In genomic region chr22:30634477-30635233, GRCh38 we compare ENCODE assay signal across 8 cellular contexts. TPM values are rescaled to one million over a fixed set of nuclear protein-coding genes. Genes with fewer than 3 reads are reported as not detected.
DNase-seq lines count a peak whose midpoint lies in the region; ATAC-seq, FAIRE-seq and TF ChIP-seq lines count a peak whose summit lies in the region.

No MANE protein-coding gene starts in this region.

- no peaks in the 10 kb centered on the region for H3K9me1 ChIP-seq in endothelial cell of umbilical vein (replicated peaks; ENCODE audit: control insufficient read depth, extremely low read depth, insufficient read depth, low read length)

- FAIRE-seq in endothelial cell of umbilical vein (lab: Jason Lieb, UNC) = peak; percentile 99

- H3K4me3 ChIP-seq in NT2/D1 (ENCODE audit: insufficient read length, low read depth) (peak overlapping the region; percentile 32), endothelial cell of umbilical vein (replicated peaks in 1 of 3; ENCODE audit: insufficient read depth in 1 of 3, low read depth in 1 of 3, low read length in 3 of 3) (peak overlapping the region; percentile 20 to 52 (median 51))

- H3K9me3 ChIP-seq in NT2/D1 (ENCODE audit: insufficient read depth, low read length) (no peaks in the 10 kb centered on the region), endothelial cell of umbilical vein (replicated peaks; ENCODE audit: control insufficient read depth, insufficient read depth, low read length) (no peaks in the 10 kb centered on the region)

- H3K27me3 ChIP-seq in NT2/D1 (ENCODE audit: insufficient read depth, insufficient read length) = no peaks in the 10 kb centered on the region
- no peaks in the 10 kb centered on the region for H3K27me3 ChIP-seq in endothelial cell of umbilical vein (ENCODE audit: control insufficient read depth in 2 of 2, insufficient read depth in 2 of 2, low read length in 2 of 2)

- TSS peak; percentile 90 for BruUV-seq in endothelial cell of umbilical vein (replicated peaks; lab: Mats Ljungman, UMichigan)

- H3K36me3 ChIP-seq in NT2/D1 (ENCODE audit: insufficient read depth, insufficient read length, low read length) (no peaks in the 10 kb centered on the region), endothelial cell of umbilical vein (ENCODE audit: control insufficient read depth in 2 of 2, extremely low read depth in 1 of 2, insufficient read depth in 2 of 2, low read length in 2 of 2) (no peaks in the 10 kb centered on the region)

- ATAC-seq in GM19468 (IDR thresholded peaks at IDR 0.05; ENCODE audit: extremely low read depth, unreplicated experiment) = peak; percentile 15

- H4K20me1 ChIP-seq in endothelial cell of umbilical vein (replicated peaks; ENCODE audit: control insufficient read depth, extremely low read depth, insufficient read depth, low read length) = no peaks in the 10 kb centered on the region

- peak overlapping the region; percentile 73 for H2AFZ ChIP-seq in endothelial cell of umbilical vein (ENCODE audit: low read depth, low read length)

- no peak for TF ChIP-seq POLR2A in endothelial cell of umbilical vein (IDR thresholded peaks at IDR 0.05; ENCODE audit: low read depth, low read length)

- dilution Hi-C loops in endothelial cell of umbilical vein (cut with MboI; ENCODE audit: extremely low pct_ligation_motif_present, low sequenced_read_pairs) = no loop called here

- H3K4me1 ChIP-seq in NT2/D1 (ENCODE audit: insufficient read depth, insufficient read length) (peaks cover 8% of the 10 kb centered on the region), endothelial cell of umbilical vein (ENCODE audit: control insufficient read depth, extremely low read depth, insufficient read depth, low read length) (peaks cover 31% of the 10 kb centered on the region)

- intact Hi-C loops in endothelial cell of umbilical vein (cut with micrococcal nuclease) = loop anchor here (1.0 to 2.0 kb wide), 9 partner anchors 15 to 448 kb away; partner anchors contain the start of genes DUSP18, OSBP2 and TCN2

- POLR2A ChIA-PET in endothelial cell of umbilical vein (lab: Charles Lee) = interaction anchor here (0.7 to 1.5 kb wide), 4 partner anchors 15 to 340 kb away, joined by 3 to 6 read pairs (median 6); partner anchors contain the start of gene TCN2

- peak overlapping the region; percentile 56 for H3K9ac ChIP-seq in NT2/D1 (ENCODE audit: insufficient read length, low read depth)
- H3K9ac ChIP-seq in endothelial cell of umbilical vein (replicated peaks; ENCODE audit: extremely low read depth, insufficient read depth, low read length) = peak overlapping the region; percentile 43

- DNase-seq in COR-L47 (lab: John Stamatoyannopoulos, UW) (peak; percentile 70), HT1080 (ENCODE audit: low read depth) (peak; percentile 88), NT2/D1 (ENCODE audit: low read depth, low spot score) (peak; percentile 61), endothelial cell of umbilical vein (ENCODE audit: low read depth, low spot score) (peak; percentile 91), midbrain (lab: John Stamatoyannopoulos, UW) (peak; percentile 93)
- peak; percentile 75 for DNase-seq in activated CD8-positive, alpha-beta memory T cell treated with anti-CD3 and anti-CD28 coated beads, Interleukin-2, amount 50 U/mL, for 24 hours (ENCODE audit: extremely low read depth)
- DNase-seq in stimulated activated CD8-positive, alpha-beta memory T cell treated with anti-CD3 and anti-CD28 coated beads, Interleukin-15, amount 100 ng/mL, for 4 hours (ENCODE audit: low read depth in 2 of 2) = peak; percentile 74 to 79

- H3K79me2 ChIP-seq in endothelial cell of umbilical vein (ENCODE audit: control insufficient read depth, insufficient read depth, low read length) = peaks cover 29% of the 10 kb centered on the region

- peak overlapping the region; percentile 85 for H3K4me2 ChIP-seq in endothelial cell of umbilical vein (ENCODE audit: insufficient read depth, low read length)

- H3K27ac ChIP-seq in endothelial cell of umbilical vein (ENCODE audit: insufficient read depth, low read depth, low read length) = peak overlapping the region; percentile 93

- CTCF ChIA-PET in endothelial cell of umbilical vein (lab: Charles Lee) = interaction anchor here (0.6 to 4.4 kb wide), 49 partner anchors 9 to 514 kb away, joined by 3 to 486 read pairs (median 5); partner anchors contain the start of genes DUSP18, OSBP2, PES1 and TCN2

- TF ChIP-seq CTCF in endothelial cell of umbilical vein (IDR thresholded peaks at IDR 0.05; ENCODE audit: extremely low read depth in 1 of 2, insufficient read depth in 1 of 2, low read depth in 1 of 2, low read length in 2 of 2) = peak; percentile 95 to 98

TF ChIP-seq in endothelial cell of umbilical vein, 7 proteins besides CTCF, POLR2A, EP300 and RAD21:
- TF ChIP-seq JUN (IDR thresholded peaks at IDR 0.05; ENCODE audit: borderline replicate concordance, insufficient read depth, insufficient read length, low read depth) (no peak), POLR2AphosphoS5 (IDR thresholded peaks at IDR 0.05; ENCODE audit: insufficient read depth, low read depth, low read length) (peak; percentile 75), MYC (IDR thresholded peaks at IDR 0.05; ENCODE audit: low read depth, low read length) (no peak), GATA2 (IDR thresholded peaks at IDR 0.05; ENCODE audit: insufficient read depth, insufficient read length, low read depth, low read length) (no peak), FOS (IDR thresholded peaks at IDR 0.05; ENCODE audit: borderline replicate concordance, insufficient read depth, low read length) (peak; percentile 98), EZH2 (IDR thresholded peaks at IDR 0.05; ENCODE audit: borderline replicate concordance, low read depth, low read length, severe bottlenecking) (no peak), MAX (IDR thresholded peaks at IDR 0.05; ENCODE audit: insufficient read depth, insufficient read length) (no peak)

RNA-seq across cellular contexts. Expression of gene SLC35E4, which starts 0.9 kb away (rescaled TPM):
- 34.7 and 40.0 TPM in 2 replicates for total RNA-seq in HT1080 (2014; rRNA removed; shearing (Covaris generic))
- polyA plus RNA-seq in HT1080 (2015; cell fraction: cytosol; rRNA removed) = 12.8 and 13.7 TPM in 2 replicates
- polyA plus RNA-seq in HT1080 (2015; cell fraction: nucleus; rRNA removed) = 14.1 and 17.2 TPM in 2 replicates
- 15.3 TPM in 2 replicates for total RNA-seq in endothelial cell of umbilical vein
- polyA plus RNA-seq in endothelial cell of umbilical vein = 10.7 and 14.8 TPM in 2 replicates
- 6.9 and 9.2 TPM in 2 replicates for polyA plus RNA-seq in endothelial cell of umbilical vein (2011; cell fraction: cytosol; rRNA removed)
- 4.6 and 5.5 TPM in 2 replicates for polyA plus RNA-seq in endothelial cell of umbilical vein (2011; cell fraction: nucleus; rRNA removed)
- 9.7 and 10.3 TPM in 2 replicates for polyA plus RNA-seq in endothelial cell of umbilical vein (2012)
- 8.3 and 9.2 TPM in 2 replicates for polyA minus RNA-seq in endothelial cell of umbilical vein
- 2.9 TPM for polyA minus RNA-seq in endothelial cell of umbilical vein (2011; cell fraction: cytosol; rRNA and poly(A)+ RNA removed)
- 3.8 and 6.2 TPM in 2 replicates for polyA minus RNA-seq in endothelial cell of umbilical vein (2011; cell fraction: nucleus; rRNA and poly(A)+ RNA removed)

RNA-seq across cellular contexts. Expression of gene TCN2, which starts 27.7 kb away (rescaled TPM):
- total RNA-seq in HT1080 (2014; rRNA removed; shearing (Covaris generic)) = 5.3 and 7.4 TPM in 2 replicates
- 3.8 and 4.5 TPM in 2 replicates for polyA plus RNA-seq in HT1080 (2015; cell fraction: cytosol; rRNA removed)
- polyA plus RNA-seq in HT1080 (2015; cell fraction: nucleus; rRNA removed) = 5.4 and 6.1 TPM in 2 replicates
- total RNA-seq in endothelial cell of umbilical vein = 62.3 and 80.6 TPM in 2 replicates
- 188 and 199 TPM in 2 replicates for polyA plus RNA-seq in endothelial cell of umbilical vein
- polyA plus RNA-seq in endothelial cell of umbilical vein (2011; cell fraction: cytosol; rRNA removed) = 129 and 141 TPM in 2 replicates
- polyA plus RNA-seq in endothelial cell of umbilical vein (2011; cell fraction: nucleus; rRNA removed) = 57.5 and 65.2 TPM in 2 replicates
- 46.9 and 47.3 TPM in 2 replicates for polyA plus RNA-seq in endothelial cell of umbilical vein (2012)
- polyA minus RNA-seq in endothelial cell of umbilical vein = 105 and 138 TPM in 2 replicates
- not detected for polyA minus RNA-seq in endothelial cell of umbilical vein (2011; cell fraction: cytosol; rRNA and poly(A)+ RNA removed)
- 24.6 and 27.6 TPM in 2 replicates for polyA minus RNA-seq in endothelial cell of umbilical vein (2011; cell fraction: nucleus; rRNA and poly(A)+ RNA removed)

RNA-seq across cellular contexts. Expression of gene DUSP18, which starts 33.0 kb away (rescaled TPM):
- 6.9 and 7.9 TPM in 2 replicates for total RNA-seq in HT1080 (2014; rRNA removed; shearing (Covaris generic))
- polyA plus RNA-seq in HT1080 (2015; cell fraction: cytosol; rRNA removed) = 6.8 and 7.8 TPM in 2 replicates
- polyA plus RNA-seq in HT1080 (2015; cell fraction: nucleus; rRNA removed) = 8.4 and 8.8 TPM in 2 replicates
- total RNA-seq in endothelial cell of umbilical vein = 17.5 and 18.3 TPM in 2 replicates
- polyA plus RNA-seq in endothelial cell of umbilical vein = 30.1 and 32.9 TPM in 2 replicates
- 17.1 and 17.9 TPM in 2 replicates for polyA plus RNA-seq in endothelial cell of umbilical vein (2011; cell fraction: cytosol; rRNA removed)
- 15.6 TPM in 2 replicates for polyA plus RNA-seq in endothelial cell of umbilical vein (2011; cell fraction: nucleus; rRNA removed)
- polyA plus RNA-seq in endothelial cell of umbilical vein (2012) = 11.7 and 11.9 TPM in 2 replicates
- polyA minus RNA-seq in endothelial cell of umbilical vein = 33.7 and 34.7 TPM in 2 replicates
- polyA minus RNA-seq in endothelial cell of umbilical vein (2011; cell fraction: cytosol; rRNA and poly(A)+ RNA removed) = 1.6 TPM
- 5.7 and 7.4 TPM in 2 replicates for polyA minus RNA-seq in endothelial cell of umbilical vein (2011; cell fraction: nucleus; rRNA and poly(A)+ RNA removed)

RNA-seq across cellular contexts. Expression of gene PES1, which starts 42.9 kb away (rescaled TPM):
- total RNA-seq in HT1080 (2014; rRNA removed; shearing (Covaris generic)) = 178 and 181 TPM in 2 replicates
- 93.7 and 96.2 TPM in 2 replicates for polyA plus RNA-seq in HT1080 (2015; cell fraction: cytosol; rRNA removed)
- polyA plus RNA-seq in HT1080 (2015; cell fraction: nucleus; rRNA removed) = 104 and 111 TPM in 2 replicates
- total RNA-seq in endothelial cell of umbilical vein = 106 and 110 TPM in 2 replicates
- 135 and 154 TPM in 2 replicates for polyA plus RNA-seq in endothelial cell of umbilical vein
- polyA plus RNA-seq in endothelial cell of umbilical vein (2011; cell fraction: cytosol; rRNA removed) = 82.6 and 104 TPM in 2 replicates
- polyA plus RNA-seq in endothelial cell of umbilical vein (2011; cell fraction: nucleus; rRNA removed) = 102 and 108 TPM in 2 replicates
- polyA plus RNA-seq in endothelial cell of umbilical vein (2012) = 58.8 and 78.0 TPM in 2 replicates
- 78.9 and 111 TPM in 2 replicates for polyA minus RNA-seq in endothelial cell of umbilical vein
- polyA minus RNA-seq in endothelial cell of umbilical vein (2011; cell fraction: cytosol; rRNA and poly(A)+ RNA removed) = 51.4 TPM
- polyA minus RNA-seq in endothelial cell of umbilical vein (2011; cell fraction: nucleus; rRNA and poly(A)+ RNA removed) = 53.8 and 54.5 TPM in 2 replicates

Comparison
In these comparisons a context has a peak if more than half of its experiments do, and no peak if none do; other contexts are left out.
1. Peak in every context shown above with its lines: DNase-seq, ATAC-seq, H3K4me3 ChIP-seq and H3K27ac ChIP-seq.